In genomic region chr1:184623404-184623803, GRCh38 we compare ENCODE assay signal across 22 cellular contexts.
DNase-seq lines count a peak whose midpoint lies in the region; ATAC-seq, FAIRE-seq and TF ChIP-seq lines count a peak whose summit lies in the region.
"Had no signal": no experiment of that assay in that cellular context is flagged by ENCODE, and none has a peak within 500 bp of the region (broad histone marks: within the 10 kb centered on the region; RNA-seq: fewer than 3 reads in every experiment).

No MANE protein-coding gene starts in this region.

- no peaks in the 10 kb centered on the region for H3K27me3 Mint-ChIP-seq in MCF 10A (ENCODE audit: insufficient read depth, unreplicated experiment)

- POLR2A ChIA-PET in A549 (lab: Yijun Ruan, JAX): no interaction called here
- POLR2A ChIA-PET in MCF 10A (lab: Yijun Ruan, JAX): interaction anchor here (0.5 to 6.3 kb wide), 15 partner anchors 9 to 1343 kb away, joined by 3 to 67 read pairs (median 5); partner anchors contain the start of gene C1orf21

- peaks cover 14% of the 10 kb centered on the region for H3K36me3 Mint-ChIP-seq in MCF 10A (ENCODE audit: insufficient read depth, unreplicated experiment)

- no peak for TF ChIP-seq EP300 in A549 (IDR thresholded peaks at IDR 0.05)

- H3K27ac ChIP-seq in A549 (peak overlapping the region; percentile 40 to 65; a peak in 5 of 6 replicates), muscle layer of duodenum (ENCODE audit: low read length) (peak overlapping the region; percentile 77), thoracic aorta (peak overlapping the region; percentile 29 to 72), WERI-Rb-1 (no peak overlapping the region)
- H3K27ac ChIP-seq: BLaER1 treated with 17β-estradiol and CSF1 and Interleukin-3, amounts not matched to agents 10 nM and 100 nM had no signal

- H3K27ac Mint-ChIP-seq in MCF 10A (ENCODE audit: low read depth, unreplicated experiment): peak overlapping the region; percentile 74

- H3K4me1 Mint-ChIP-seq in MCF 10A (ENCODE audit: insufficient read depth, unreplicated experiment): peaks cover 61% of the 10 kb centered on the region

- BruUV-seq in MCF 10A (replicated peaks; lab: Mats Ljungman, UMichigan): TSS peak; percentile 58

- H3K4me3 Mint-ChIP-seq in MCF 10A (ENCODE audit: unreplicated experiment): no peak overlapping the region

- CTCF ChIA-PET in A549 (lab: Yijun Ruan, JAX): no interaction called here
- CTCF ChIA-PET in MCF 10A (lab: Yijun Ruan, JAX): interaction anchor here (0.7 to 1.7 kb wide), 4 partner anchors 41 to 234 kb away, joined by 3 to 8 read pairs (median 5); no protein-coding TSS in a partner anchor

- H3K9me3 ChIP-seq in A549 (no peaks in the 10 kb centered on the region), muscle layer of duodenum (ENCODE audit: control insufficient read depth in 1 of 2, low read length in 2 of 2) (no peaks in the 10 kb centered on the region), thoracic aorta (no peaks in the 10 kb centered on the region), WERI-Rb-1 (ENCODE audit: severe bottlenecking) (no peaks in the 10 kb centered on the region)
- H3K9me3 ChIP-seq: BLaER1 treated with 17β-estradiol and CSF1 and Interleukin-3, amounts not matched to agents 10 nM and 100 nM had no signal

- H3K4me1 ChIP-seq in A549 (peaks cover 45% of the 10 kb centered on the region), muscle layer of duodenum (ENCODE audit: control insufficient read depth in 1 of 2, insufficient read depth in 2 of 2, low read length in 2 of 2) (peaks cover 0 to 4% of the 10 kb centered on the region in 2 donors), thoracic aorta (ENCODE audit: control insufficient read depth in 1 of 2, low read depth in 2 of 2) (peaks cover 9 to 38% of the 10 kb centered on the region in 2 donors)

- intact Hi-C loops in MCF 10A (cut with micrococcal nuclease): no loop called here

- H3K36me3 ChIP-seq in muscle layer of duodenum (ENCODE audit: control insufficient read depth in 1 of 2, insufficient read depth in 2 of 2, low read length in 2 of 2): no peaks in the 10 kb centered on the region
- no peaks in the 10 kb centered on the region for H3K36me3 ChIP-seq in thoracic aorta
- no peaks in the 10 kb centered on the region for H3K36me3 ChIP-seq in WERI-Rb-1

- no peak for FAIRE-seq in A549 (lab: Jason Lieb, UNC)
- FAIRE-seq: TTC549 had no signal

- WGBS in A549 (ENCODE audit: missing lambda C conversion rate): 52% methylated on average over 4 of the region's 4 CpGs

- 0 out of 3 replicates have a peak overlapping the region, but pooled peaks have one; percentile 3 for H3K4me2 ChIP-seq in A549
- H3K4me2 ChIP-seq: BLaER1 treated with 17β-estradiol and CSF1 and Interleukin-3, amounts not matched to agents 10 nM and 100 nM had no signal

- no peak for ATAC-seq in A549
- ATAC-seq in thoracic aorta (ENCODE audit: insufficient number of reproducible peaks, low FRiP score, low read depth): no peak

- no peak overlapping the region for H3K4me3 ChIP-seq in A549
- H3K4me3 ChIP-seq in muscle layer of duodenum (ENCODE audit: low read depth in 1 of 2, low read length in 2 of 2): no peak overlapping the region
- H3K4me3 ChIP-seq in thoracic aorta: no peak overlapping the region
- H3K4me3 ChIP-seq in WERI-Rb-1 (ENCODE audit: low read depth, low read length): no peak overlapping the region
- H3K4me3 ChIP-seq: BLaER1 treated with 17β-estradiol and CSF1 and Interleukin-3, amounts not matched to agents 10 nM and 100 nM; lung had no signal

- in situ Hi-C loops in GM13977 (cut with MboI; ENCODE audit: low pct_unique_long_range_greater_than_20kb, low sequenced_read_pairs, unreplicated experiment): no loop called here

- TF ChIP-seq POLR2A in A549 (IDR thresholded peaks at IDR 0.05; ENCODE audit: low read length): no peak

- no peak for TF ChIP-seq RAD21 in A549 (conservative IDR thresholded peaks at IDR 0.05 in 1 of 2, IDR thresholded peaks at IDR 0.05 in 1 of 2)

- DNase-seq in A549 (ENCODE audit: low read depth in 1 of 2, low spot score in 1 of 2) (no peak), MCF 10A (ENCODE audit: unreplicated experiment) (no peak), thoracic aorta (ENCODE audit: low spot score) (no peak), Kasumi-1 (lab: John Stamatoyannopoulos, UW) (no peak), T-helper 1 cell (no peak), WERI-Rb-1 (no peak), GM13977 (ENCODE audit: low spot score) (no peak)
- DNase-seq: activated naive CD4-positive, alpha-beta T cell treated with Interleukin-2 at 50 U/mL for 16 hours; activated T-cell treated with anti-CD3 and anti-CD28 coated beads, Interleukin-2, amount 50 U/mL, for 48 hours; Calu3; caudate nucleus; hippocampal formation; Karpas-422; NCI-H187 treated with DMSO at 0.1 percent for 48 hours; NCI-H774; nucleus accumbens; stimulated activated CD4-positive, alpha-beta T cell treated with anti-CD3 and anti-CD28 coated beads, Interleukin-15, amount 100 ng/mL, for 24 hours; stimulated activated CD8-positive, alpha-beta memory T cell treated with anti-CD3 and anti-CD28 coated beads, Interleukin-4, amount 100 ng/mL, for 48 hours had no signal

- TF ChIP-seq CTCF in A549 (IDR thresholded peaks at IDR 0.05) (no peak), MCF 10A (IDR thresholded peaks at IDR 0.05; ENCODE audit: unreplicated experiment) (no peak), thoracic aorta (IDR thresholded peaks at IDR 0.05) (no peak), WERI-Rb-1 (IDR thresholded peaks at IDR 0.05; ENCODE audit: low read depth, low read length) (no peak), GM13977 (IDR thresholded peaks at IDR 0.05; ENCODE audit: extremely low read depth, insufficient read depth, missing control alignments) (no peak)

- H3K9me3 Mint-ChIP-seq in MCF 10A (ENCODE audit: unreplicated experiment): peaks cover 8% of the 10 kb centered on the region

- H3K27me3 ChIP-seq in muscle layer of duodenum (ENCODE audit: low read depth, low read length) (no peaks in the 10 kb centered on the region), thoracic aorta (replicated peaks; ENCODE audit: insufficient read depth) (no peaks in the 10 kb centered on the region), WERI-Rb-1 (ENCODE audit: insufficient read depth, low read depth, severe bottlenecking) (no peaks in the 10 kb centered on the region)
- H3K27me3 ChIP-seq: BLaER1 treated with 17β-estradiol and CSF1 and Interleukin-3, amounts not matched to agents 10 nM and 100 nM had no signal

TF ChIP-seq in A549, 52 proteins besides CTCF, POLR2A, EP300 and RAD21:
- TF ChIP-seq MAFK (IDR thresholded peaks at IDR 0.05; ENCODE audit: partially characterized antibody) (no peak), SREBF2 (IDR thresholded peaks at IDR 0.05) (no peak), HOXA7 (CRISPR knock-in tag; IDR thresholded peaks at IDR 0.05) (no peak), EHMT2 (IDR thresholded peaks at IDR 0.05; ENCODE audit: low read depth) (no peak), MAZ (IDR thresholded peaks at IDR 0.05; ENCODE audit: borderline replicate concordance, low read depth, low read length) (no peak), HOXB5 (CRISPR knock-in tag; IDR thresholded peaks at IDR 0.05) (no peak), RARB (CRISPR knock-in tag; IDR thresholded peaks at IDR 0.05) (no peak), ATOH8 (CRISPR knock-in tag; IDR thresholded peaks at IDR 0.05; ENCODE audit: low read depth) (no peak), MYC (IDR thresholded peaks at IDR 0.05; ENCODE audit: borderline replicate concordance, low read length) (no peak), PHF8 (IDR thresholded peaks at IDR 0.05; ENCODE audit: borderline replicate concordance, low read depth) (no peak), FOXS1 (CRISPR knock-in tag; IDR thresholded peaks at IDR 0.05) (no peak), FOSB (CRISPR knock-in tag; IDR thresholded peaks at IDR 0.05) (no peak), SMC3 (IDR thresholded peaks at IDR 0.05) (no peak), BHLHE40 (IDR thresholded peaks at IDR 0.05; ENCODE audit: low read depth, low read length) (no peak), ESRRA (IDR thresholded peaks at IDR 0.05; ENCODE audit: borderline replicate concordance, low read length) (no peak), NPAS2 (CRISPR knock-in tag; IDR thresholded peaks at IDR 0.05; ENCODE audit: borderline replicate concordance) (no peak)
- TF ChIP-seq, protein P1, sequence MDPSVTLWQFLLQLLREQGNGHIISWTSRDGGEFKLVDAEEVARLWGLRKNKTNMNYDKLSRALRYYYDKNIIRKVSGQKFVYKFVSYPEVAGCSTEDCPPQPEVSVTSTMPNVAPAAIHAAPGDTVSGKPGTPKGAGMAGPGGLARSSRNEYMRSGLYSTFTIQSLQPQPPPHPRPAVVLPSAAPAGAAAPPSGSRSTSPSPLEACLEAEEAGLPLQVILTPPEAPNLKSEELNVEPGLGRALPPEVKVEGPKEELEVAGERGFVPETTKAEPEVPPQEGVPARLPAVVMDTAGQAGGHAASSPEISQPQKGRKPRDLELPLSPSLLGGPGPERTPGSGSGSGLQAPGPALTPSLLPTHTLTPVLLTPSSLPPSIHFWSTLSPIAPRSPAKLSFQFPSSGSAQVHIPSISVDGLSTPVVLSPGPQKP (IDR thresholded peaks at IDR 0.05; ENCODE audit: low read depth, low read length): no peak
- TF ChIP-seq, protein P2, sequence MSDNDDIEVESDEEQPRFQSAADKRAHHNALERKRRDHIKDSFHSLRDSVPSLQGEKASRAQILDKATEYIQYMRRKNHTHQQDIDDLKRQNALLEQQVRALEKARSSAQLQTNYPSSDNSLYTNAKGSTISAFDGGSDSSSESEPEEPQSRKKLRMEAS (IDR thresholded peaks at IDR 0.05): no peak
